15 cellular contexts compared by ENCODE assay signal in the genomic region with DNA sequence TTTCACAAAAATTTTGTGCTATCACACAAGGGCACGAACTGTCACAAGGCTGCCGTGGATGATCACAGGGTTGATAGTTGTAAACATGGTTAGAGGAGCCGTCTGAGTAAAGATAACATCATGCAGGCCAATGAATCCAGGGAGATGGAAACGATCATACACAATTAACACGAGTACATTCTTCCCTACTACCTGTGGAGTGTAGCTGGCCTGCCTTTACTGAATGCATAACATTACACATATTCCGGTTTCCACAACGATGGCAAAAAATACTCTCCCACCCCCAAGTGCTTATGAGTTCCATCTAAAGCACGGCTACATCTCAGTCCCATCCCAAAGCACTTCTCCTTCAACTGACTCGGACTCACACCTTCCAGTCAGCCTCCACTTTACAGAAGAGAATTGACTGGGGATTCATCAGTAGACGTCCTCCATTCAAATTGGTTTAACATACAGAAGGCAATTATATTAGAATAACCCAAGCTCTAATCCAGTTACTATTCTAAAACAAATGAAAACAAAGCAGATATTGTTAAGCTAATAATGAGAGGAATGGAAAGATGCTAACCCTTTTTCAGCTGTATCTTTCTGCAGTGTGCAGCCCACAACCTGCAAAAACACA.
DNase-seq lines count a peak whose midpoint lies in the region; ATAC-seq, FAIRE-seq and TF ChIP-seq lines count a peak whose summit lies in the region.
"Had no signal": no experiment of that assay in that cellular context is flagged by ENCODE, and none has a peak within 500 bp of the region (broad histone marks: within the 10 kb centered on the region; RNA-seq: fewer than 3 reads in every experiment).

No MANE protein-coding gene starts in this region.

- peaks cover 35% of the 10 kb centered on the region for H3K36me3 Mint-ChIP-seq in CD4-positive, CD25-positive, alpha-beta regulatory T cell
- H3K36me3 Mint-ChIP-seq in mesothelial cell of epicardium: peaks cover 27% of the 10 kb centered on the region

- H3K27me3 ChIP-seq in CD4-positive, CD25-positive, alpha-beta regulatory T cell (ENCODE audit: control insufficient read depth, insufficient read depth, low read length): no peaks in the 10 kb centered on the region

- H3K9me3 ChIP-seq in CD4-positive, CD25-positive, alpha-beta regulatory T cell (ENCODE audit: control insufficient read depth in 2 of 2, low read length in 2 of 2): no peaks in the 10 kb centered on the region

- H3K27me3 Mint-ChIP-seq in CD4-positive, CD25-positive, alpha-beta regulatory T cell: no peaks in the 10 kb centered on the region
- no peaks in the 10 kb centered on the region for H3K27me3 Mint-ChIP-seq in mesothelial cell of epicardium (ENCODE audit: low read depth)
- H3K27me3 Mint-ChIP-seq: CD4-positive, alpha-beta T cell had no signal

- TF ChIP-seq CTCF in VCaP (conservative IDR thresholded peaks at IDR 0.05): no peak
- TF ChIP-seq CTCF in mesothelial cell of epicardium (IDR thresholded peaks at IDR 0.05; ENCODE audit: unreplicated experiment): no peak

- no peak for ATAC-seq in CD4-positive, CD25-positive, alpha-beta regulatory T cell (ENCODE audit: low read depth in 2 of 2)
- no peak for ATAC-seq in esophagus mucosa
- ATAC-seq: HCT116 had no signal

- H3K4me3 ChIP-seq in CD4-positive, CD25-positive, alpha-beta regulatory T cell (ENCODE audit: low read depth, low read length): no peak overlapping the region

- H3K4me1 Mint-ChIP-seq in CD4-positive, CD25-positive, alpha-beta regulatory T cell: peaks cover 0 to 19% (median 13%) of the 10 kb centered on the region in 4 donors
- H3K4me1 Mint-ChIP-seq in mesothelial cell of epicardium: peaks cover 11% of the 10 kb centered on the region

- no peak for TF ChIP-seq POLR2A in GM12891 (IDR thresholded peaks at IDR 0.05; ENCODE audit: low read depth, low read length)
- TF ChIP-seq POLR2A in H54 (IDR thresholded peaks at IDR 0.05; ENCODE audit: low read depth, low read length): no peak

- no peak overlapping the region for H3K27ac ChIP-seq in CD4-positive, CD25-positive, alpha-beta regulatory T cell (ENCODE audit: insufficient read depth, low read length, poor library complexity, severe bottlenecking)
- H3K27ac ChIP-seq in VCaP: peak overlapping the region; percentile 65
- H3K27ac ChIP-seq: RWPE1 had no signal

- H3K9me3 Mint-ChIP-seq in CD4-positive, CD25-positive, alpha-beta regulatory T cell: no peaks in the 10 kb centered on the region
- H3K9me3 Mint-ChIP-seq in mesothelial cell of epicardium: no peaks in the 10 kb centered on the region
- H3K9me3 Mint-ChIP-seq: CD4-positive, alpha-beta T cell had no signal

- peaks cover 7% of the 10 kb centered on the region for H3K4me1 ChIP-seq in CD4-positive, CD25-positive, alpha-beta regulatory T cell (ENCODE audit: control insufficient read depth, insufficient read depth, low read length, poor library complexity, severe bottlenecking)

- H3K4me3 Mint-ChIP-seq in CD4-positive, CD25-positive, alpha-beta regulatory T cell: no peak overlapping the region
- H3K4me3 Mint-ChIP-seq in mesothelial cell of epicardium: no peak overlapping the region
- H3K4me3 Mint-ChIP-seq: CD4-positive, alpha-beta T cell had no signal

- DNase-seq in CD4-positive, CD25-positive, alpha-beta regulatory T cell: no peak
- DNase-seq in GM12891 (ENCODE audit: insufficient read length, low spot score) (no peak), mesothelial cell of epicardium (ENCODE audit: low spot score in 2 of 2, unreplicated experiment in 2 of 2) (no peak), H54 (ENCODE audit: insufficient read length, low spot score) (no peak), NCI-H748 (lab: John Stamatoyannopoulos, UW; ENCODE audit: unreplicated experiment) (no peak)
- DNase-seq: CD4-positive, alpha-beta T cell; MV-4-11; NCI-H1930; NCI-H2171; NCI-H446; PC-3 had no signal

- peaks cover 62% of the 10 kb centered on the region for H3K36me3 ChIP-seq in CD4-positive, CD25-positive, alpha-beta regulatory T cell (ENCODE audit: control insufficient read depth, insufficient read depth, low read length)

- FAIRE-seq in GM12891 (lab: Jason Lieb, UNC) (peak; percentile 38), H54 (lab: Jason Lieb, UNC) (no peak)

- H3K27ac Mint-ChIP-seq in CD4-positive, CD25-positive, alpha-beta regulatory T cell: peak overlapping the region in 2 of 3 donors; percentile 21 to 66
- H3K27ac Mint-ChIP-seq in mesothelial cell of epicardium: peak overlapping the region; percentile 41
- H3K27ac Mint-ChIP-seq: CD4-positive, alpha-beta T cell had no signal

TF ChIP-seq in GM12891, 5 proteins besides CTCF, POLR2A, EP300 and RAD21:
- TF ChIP-seq POLR2AphosphoS5 (IDR thresholded peaks at IDR 0.05; ENCODE audit: low read depth, low read length) (no peak), POU2F2 (IDR thresholded peaks at IDR 0.05; ENCODE audit: low read depth, low read length) (no peak), SPI1 (IDR thresholded peaks at IDR 0.05; ENCODE audit: low read depth, low read length) (no peak), PAX5 (IDR thresholded peaks at IDR 0.05; ENCODE audit: insufficient read depth, low read length, severe bottlenecking) (no peak), TAF1 (IDR thresholded peaks at IDR 0.05; ENCODE audit: low read depth, low read length) (no peak)
